Comparison of ENCODE assay signal across 8 cellular contexts in the genomic region with DNA sequence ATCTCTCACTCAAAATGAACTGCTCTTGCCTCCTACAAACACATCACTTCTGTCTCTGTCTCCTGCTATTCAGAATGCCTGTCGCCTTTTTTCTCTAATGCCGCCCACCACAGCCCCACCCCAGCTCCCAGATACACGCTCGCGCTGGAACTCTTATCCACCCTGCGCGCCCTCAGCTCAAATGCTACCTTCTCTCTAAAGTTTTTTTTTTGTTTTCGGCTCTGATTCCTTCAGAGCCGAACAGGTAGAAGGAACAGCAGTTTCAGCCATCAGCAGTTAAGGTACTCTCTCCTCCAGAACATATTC. TPM values are rescaled to one million over a fixed set of nuclear protein-coding genes. Genes with fewer than 3 reads are reported as not detected.
DNase-seq lines count a peak whose midpoint lies in the region; ATAC-seq and TF ChIP-seq lines count a peak whose summit lies in the region.

No MANE protein-coding gene starts in this region.

- peak overlapping the region; percentile 82 for H3K9ac ChIP-seq in HUES48 (ENCODE audit: low read depth, low read length)

- H3K36me3 Mint-ChIP-seq in activated naive CD4-positive, alpha-beta T cell treated with anti-CD3 and anti-CD28 coated beads, Interleukin-2, amount 10 ng/mL, durations not matched to agents 7 days and 5 days, result peaks cover 23% of the 10 kb centered on the region

- H3K4me3 Mint-ChIP-seq in activated naive CD4-positive, alpha-beta T cell treated with anti-CD3 and anti-CD28 coated beads, Interleukin-2, amount 10 ng/mL, durations not matched to agents 7 days and 5 days, result peak overlapping the region; percentile 92

- CTCF ChIA-PET in activated naive CD4-positive, alpha-beta T cell treated with anti-CD3 and anti-CD28 coated beads, Interleukin-2, amount 10 ng/mL, durations not matched to agents 7 days and 5 days (lab: Charles Lee), result interaction anchor here (0.9 to 2.6 kb wide), 5 partner anchors 8 to 104 kb away, joined by 3 to 25 read pairs (median 5); no protein-coding TSS in a partner anchor

- H3K9me3 ChIP-seq in HUES48 (ENCODE audit: control insufficient read depth, insufficient read depth, low read length), result no peaks in the 10 kb centered on the region
- no peaks in the 10 kb centered on the region for H3K9me3 ChIP-seq in right cardiac atrium (ENCODE audit: control insufficient read depth, low read length)
- H3K9me3 ChIP-seq in spleen, result no peaks in the 10 kb centered on the region

- TF ChIP-seq CTCF in 22Rv1 (IDR thresholded peaks at IDR 0.05) (no peak), spleen (IDR thresholded peaks at IDR 0.05 in 8 of 11, conservative IDR thresholded peaks at IDR 0.05 in 3 of 11) (peak in 1 of 11 experiments; percentile 4)

- in situ Hi-C loops in ACHN (cut with HindIII; ENCODE audit: low pct_ligation_motif_present, low pct_unique_long_range_greater_than_20kb, low sequenced_read_pairs), result no loop called here

- H3K27me3 Mint-ChIP-seq in activated naive CD4-positive, alpha-beta T cell treated with anti-CD3 and anti-CD28 coated beads, Interleukin-2, amount 10 ng/mL, durations not matched to agents 7 days and 5 days, result no peaks in the 10 kb centered on the region

- under 1% methylated on average over 9 of the region's 9 CpGs for WGBS in right cardiac atrium
- 0 to 1% (median 0%) methylated on average over 9 of the region's 9 CpGs for WGBS in spleen, 5 donors

- H3K4me1 ChIP-seq in HUES48 (ENCODE audit: control insufficient read depth, insufficient read depth, low read length), result peaks cover 12% of the 10 kb centered on the region
- H3K4me1 ChIP-seq in right cardiac atrium (ENCODE audit: control insufficient read depth, insufficient read depth, low read length), result no peaks in the 10 kb centered on the region
- H3K4me1 ChIP-seq in spleen, result peaks cover 37 to 83% (median 62%) of the 10 kb centered on the region in 6 donors

- H3K27ac Mint-ChIP-seq in activated naive CD4-positive, alpha-beta T cell treated with anti-CD3 and anti-CD28 coated beads, Interleukin-2, amount 10 ng/mL, durations not matched to agents 7 days and 5 days, result peak overlapping the region; percentile 99

- H3K4me1 Mint-ChIP-seq in activated naive CD4-positive, alpha-beta T cell treated with anti-CD3 and anti-CD28 coated beads, Interleukin-2, amount 10 ng/mL, durations not matched to agents 7 days and 5 days, result peaks cover 74% of the 10 kb centered on the region

- H3K9me3 Mint-ChIP-seq in activated naive CD4-positive, alpha-beta T cell treated with anti-CD3 and anti-CD28 coated beads, Interleukin-2, amount 10 ng/mL, durations not matched to agents 7 days and 5 days, result no peaks in the 10 kb centered on the region

- H3K36me3 ChIP-seq in HUES48 (ENCODE audit: control insufficient read depth, insufficient read depth, low read length) (no peaks in the 10 kb centered on the region), spleen (no peaks in the 10 kb centered on the region)

- peak overlapping the region; percentile 91 for H3K27ac ChIP-seq in 22Rv1
- peak overlapping the region; percentile 80 for H3K27ac ChIP-seq in HUES48 (ENCODE audit: low read depth, low read length)
- H3K27ac ChIP-seq in right cardiac atrium (ENCODE audit: low read length), result peak overlapping the region; percentile 88
- peak overlapping the region; percentile 83 to 96 (median 92) for H3K27ac ChIP-seq in spleen

- intact Hi-C loops in right cardiac atrium (cut with DNase I), result loop anchor here in 2 of 4 donors (5.0 to 10.0 kb wide), 2 partner anchors 60 to 103 kb away; no protein-coding TSS in a partner anchor
- intact Hi-C loops in spleen (cut with DNase I; ENCODE audit: low total_unique reads), result no loop called here

- no peak for TF ChIP-seq POLR2A in spleen (IDR thresholded peaks at IDR 0.05)

- H3K27me3 ChIP-seq in HUES48 (ENCODE audit: control insufficient read depth, insufficient read depth, low read length), result no peaks in the 10 kb centered on the region
- no peaks in the 10 kb centered on the region for H3K27me3 ChIP-seq in right cardiac atrium (ENCODE audit: control insufficient read depth, insufficient read depth)
- H3K27me3 ChIP-seq in spleen (replicated peaks in 1 of 7), result no peaks in the 10 kb centered on the region

- peak; percentile 18 to 27 for ATAC-seq in right cardiac atrium
- ATAC-seq in left lobe of liver, result no peak

- peak; percentile 61 for DNase-seq in activated naive CD4-positive, alpha-beta T cell treated with anti-CD3 and anti-CD28 coated beads, Interleukin-2, amount 10 ng/mL, durations not matched to agents 7 days and 5 days
- DNase-seq in right cardiac atrium, result peak in 2 of 3 donors; percentile 23 to 69
- DNase-seq in spleen, result peak; percentile 80
- no peak for DNase-seq in left lobe of liver (ENCODE audit: low spot score)
- DNase-seq in NCI-H2081 treated with DMSO at 0.1 percent for 48 hours (lab: John Stamatoyannopoulos, UW), result no peak
- DNase-seq in ACHN, result no peak

- peak overlapping the region; percentile 81 for H3K4me3 ChIP-seq in HUES48 (ENCODE audit: low read depth, low read length)
- H3K4me3 ChIP-seq in right cardiac atrium (ENCODE audit: low read length), result peak overlapping the region; percentile 88
- peak overlapping the region; percentile 56 to 81 (median 74) for H3K4me3 ChIP-seq in spleen

RNA-seq across cellular contexts. Expression of a gene that starts 3.9 kb away (rescaled TPM):
- total RNA-seq in right cardiac atrium, result 10 to 100 TPM; 19.1 to 30.4 (median 23.1) TPM
- polyA plus RNA-seq in right cardiac atrium, result 6.7 TPM
- total RNA-seq in spleen, result 10 to 100 TPM; 38.4 to 85.8 (median 49.1) TPM
- 1 to 10 TPM; 5.9 to 7.0 (median 6.7) TPM for polyA plus RNA-seq in spleen
- 14.1 TPM for total RNA-seq in left lobe of liver

Comparison
In these comparisons a context has a peak if more than half of its experiments do, and no peak if none do; other contexts are left out.
1. DNase-seq: peak in activated naive CD4-positive, alpha-beta T cell treated with anti-CD3 and anti-CD28 coated beads, Interleukin-2, amount 10 ng/mL, durations not matched to agents 7 days and 5 days (single experiment), right cardiac atrium (2 of 3) and spleen (single experiment); none in left lobe of liver (single experiment), NCI-H2081 treated with DMSO at 0.1 percent for 48 hours (single experiment) and ACHN (single experiment).
2. Peak in every context shown above with its lines, with median percentiles within 50 percentile points of each other: H3K27ac ChIP-seq and H3K4me3 ChIP-seq.